13 cellular contexts compared by ENCODE assay signal in the genomic region with DNA sequence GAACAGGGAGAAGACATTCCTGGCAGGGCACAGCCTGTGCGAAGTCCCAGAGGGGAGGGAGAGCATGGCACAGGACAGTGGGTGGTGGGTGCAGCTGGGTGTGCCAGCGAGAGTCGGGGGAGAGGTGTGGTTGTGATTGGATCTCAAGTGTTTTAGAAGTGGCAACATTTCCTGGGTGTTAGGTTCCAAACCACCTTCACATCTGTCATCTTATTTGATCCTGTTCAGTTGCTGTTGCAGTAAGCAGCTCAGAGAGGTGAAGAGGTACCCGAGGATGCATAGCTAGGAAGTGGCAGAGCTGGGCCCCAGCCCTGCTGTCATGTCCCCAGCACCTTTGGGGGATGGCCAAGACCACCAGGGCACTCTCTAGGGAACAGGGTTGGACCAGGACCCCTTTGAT. TPM values are rescaled to one million over a fixed set of nuclear protein-coding genes. Genes with fewer than 3 reads are reported as not detected.
"Had no signal": no experiment of that assay in that cellular context is flagged by ENCODE, and none has a peak within 500 bp of the region (broad histone marks: within the 10 kb centered on the region; RNA-seq: fewer than 3 reads in every experiment).

No MANE protein-coding gene starts in this region.

- ATAC-seq: esophagus mucosa; left lobe of liver; pancreas; stimulated activated naive CD8-positive, alpha-beta T cell treated with anti-CD3 and anti-CD28 coated beads, Interleukin-15, amount 100 ng/mL, for 72 hours had no signal

- H3K27ac ChIP-seq: colonic mucosa, pancreas had no signal

- H3K36me3 Mint-ChIP-seq: type B pancreatic cell had no signal

- H3K9me3 ChIP-seq: colonic mucosa, pancreas had no signal

- H3K9me3 Mint-ChIP-seq: activated naive CD4-positive, alpha-beta T cell treated with anti-CD3 and anti-CD28 coated beads for 36 hours; stimulated activated naive CD8-positive, alpha-beta T cell treated with anti-CD3 and anti-CD28 coated beads, Interleukin-15, amount 100 ng/mL, for 72 hours; type B pancreatic cell had no signal

- H3K4me1 ChIP-seq: colonic mucosa, pancreas had no signal

- H3K36me3 ChIP-seq: colonic mucosa, pancreas had no signal

- H3K27me3 ChIP-seq: colonic mucosa, pancreas had no signal

- DNase-seq: activated naive CD4-positive, alpha-beta T cell treated with anti-CD3 and anti-CD28 coated beads for 36 hours; amniotic stem cell; central memory CD4-positive, alpha-beta T cell; colonic mucosa; hippocampal formation; midbrain; pancreas; stimulated activated CD4-positive, alpha-beta T cell treated with anti-CD3 and anti-CD28 coated beads, Interleukin-1b, Interleukin-23, amount 100 ng/mL, for 48 hours; stimulated activated naive CD8-positive, alpha-beta T cell treated with anti-CD3 and anti-CD28 coated beads, Interleukin-15, amount 100 ng/mL, for 72 hours had no signal

- H3K27ac Mint-ChIP-seq: activated naive CD4-positive, alpha-beta T cell treated with anti-CD3 and anti-CD28 coated beads for 36 hours; type B pancreatic cell had no signal

- H3K4me3 ChIP-seq: colonic mucosa, pancreas had no signal

- H3K4me3 Mint-ChIP-seq: activated naive CD4-positive, alpha-beta T cell treated with anti-CD3 and anti-CD28 coated beads for 36 hours; stimulated activated naive CD8-positive, alpha-beta T cell treated with anti-CD3 and anti-CD28 coated beads, Interleukin-15, amount 100 ng/mL, for 72 hours; type B pancreatic cell had no signal

RNA-seq across cellular contexts. Expression of gene DISP3, which starts 22.0 kb away (rescaled TPM):
- total RNA-seq: esophagus mucosa, left lobe of liver had no signal
- polyA plus RNA-seq: keratinocyte had no signal
